Comparison of ENCODE assay signal across 8 cellular contexts in genomic region chr1:40978886-40979240, GRCh38. TPM values are rescaled to one million over a fixed set of nuclear protein-coding genes. Genes with fewer than 3 reads are reported as not detected.
DNase-seq lines count a peak whose midpoint lies in the region; ATAC-seq and TF ChIP-seq lines count a peak whose summit lies in the region.

No MANE protein-coding gene starts in this region.

- no peak for ATAC-seq in stimulated activated naive CD8-positive, alpha-beta T cell treated with anti-CD3 and anti-CD28 coated beads, Interleukin-15, Interleukin-2, amounts not matched to agents 100 U/mL and 50 U/mL, for 24 hours
- ATAC-seq in mucosa of descending colon, result no peak

- no peak for DNase-seq in stimulated activated naive CD8-positive, alpha-beta T cell treated with anti-CD3 and anti-CD28 coated beads, Interleukin-15, Interleukin-2, amounts not matched to agents 100 U/mL and 50 U/mL, for 24 hours
- DNase-seq in caudate nucleus (lab: John Stamatoyannopoulos, UW), result peak in 1 of 61 donors; percentile 50
- no peak for DNase-seq in mucosa of descending colon
- DNase-seq in DMS153 (lab: John Stamatoyannopoulos, UW), result no peak
- DNase-seq in NCI-H510A (lab: John Stamatoyannopoulos, UW), result no peak
- no peak for DNase-seq in NAMALWA (ENCODE audit: low spot score)
- no peak for DNase-seq in amniotic stem cell (lab: John Stamatoyannopoulos, UW)

- H3K36me3 Mint-ChIP-seq in stimulated activated naive CD8-positive, alpha-beta T cell treated with anti-CD3 and anti-CD28 coated beads, Interleukin-15, Interleukin-2, amounts not matched to agents 100 ng/mL and 50 ng/mL, for 24 hours (ENCODE audit: low read depth), result peaks cover 35% of the 10 kb centered on the region

- H3K4me3 Mint-ChIP-seq in stimulated activated naive CD8-positive, alpha-beta T cell treated with anti-CD3 and anti-CD28 coated beads, Interleukin-15, Interleukin-2, amounts not matched to agents 100 ng/mL and 50 ng/mL, for 24 hours, result peak overlapping the region; percentile 86

- H3K27ac ChIP-seq in caudate nucleus (ENCODE audit: low read depth, low read length), result peak overlapping the region; percentile 95

- peak overlapping the region; percentile 56 for H3K4me3 ChIP-seq in mucosa of descending colon

- intact Hi-C loops in mucosa of descending colon (cut with DNase I, micrococcal nuclease), result no loop called here

- no peaks in the 10 kb centered on the region for H3K9me3 Mint-ChIP-seq in stimulated activated naive CD8-positive, alpha-beta T cell treated with anti-CD3 and anti-CD28 coated beads, Interleukin-15, Interleukin-2, amounts not matched to agents 100 ng/mL and 50 ng/mL, for 24 hours

- H3K9me3 ChIP-seq in mucosa of descending colon, result no peaks in the 10 kb centered on the region

- H3K4me1 Mint-ChIP-seq in stimulated activated naive CD8-positive, alpha-beta T cell treated with anti-CD3 and anti-CD28 coated beads, Interleukin-15, Interleukin-2, amounts not matched to agents 100 ng/mL and 50 ng/mL, for 24 hours (ENCODE audit: low read depth), result peaks cover 54% of the 10 kb centered on the region

- no peak for TF ChIP-seq CTCF in mucosa of descending colon (IDR thresholded peaks at IDR 0.05)

- no peaks in the 10 kb centered on the region for H3K36me3 ChIP-seq in mucosa of descending colon (ENCODE audit: low read depth)

- no peaks in the 10 kb centered on the region for H3K4me1 ChIP-seq in mucosa of descending colon (ENCODE audit: low read depth)

- no peaks in the 10 kb centered on the region for H3K27me3 Mint-ChIP-seq in stimulated activated naive CD8-positive, alpha-beta T cell treated with anti-CD3 and anti-CD28 coated beads, Interleukin-15, Interleukin-2, amounts not matched to agents 100 ng/mL and 50 ng/mL, for 24 hours

- H3K27ac Mint-ChIP-seq in stimulated activated naive CD8-positive, alpha-beta T cell treated with anti-CD3 and anti-CD28 coated beads, Interleukin-15, Interleukin-2, amounts not matched to agents 100 ng/mL and 50 ng/mL, for 24 hours, result peak overlapping the region; percentile 94

RNA-seq across cellular contexts. Expression of gene CTPS1, which starts 0.6 kb away (rescaled TPM):
- 10 to 100 TPM in 2 of 3 donors, 1 to 10 TPM in 1; 6.5 to 49.1 (median 15.7) TPM for total RNA-seq in mucosa of descending colon

RNA-seq across cellular contexts. Expression of gene SLFNL1, which starts 42.7 kb away (rescaled TPM):
- total RNA-seq in mucosa of descending colon, result under 1 TPM; 0.29 to 0.82 (median 0.41) TPM
